9 cellular contexts compared by ENCODE assay signal in genomic region chr19:13149173-13149627, GRCh38. TPM values are rescaled to one million over a fixed set of nuclear protein-coding genes. Genes with fewer than 3 reads are reported as not detected.
DNase-seq lines count a peak whose midpoint lies in the region; ATAC-seq, FAIRE-seq and TF ChIP-seq lines count a peak whose summit lies in the region.
"Not testable (repeated sequence)": the region's sequence is repeated elsewhere in the genome, so short reads cannot be mapped to it uniquely, and the experiment has no call there.
"Had no signal": no experiment of that assay in that cellular context is flagged by ENCODE, and none has a peak within 500 bp of the region (broad histone marks: within the 10 kb centered on the region; RNA-seq: fewer than 3 reads in every experiment).

No MANE protein-coding gene starts in this region.

- H3K4me3 ChIP-seq in BJ (ENCODE audit: low read depth, low read length) (peak overlapping the region; percentile 88), HUES6 (ENCODE audit: low read depth, low read length) (peak overlapping the region; percentile 92), SK-N-MC (peak overlapping the region; percentile 91), keratinocyte (ENCODE audit: control insufficient read depth in 2 of 3, extremely low read depth in 1 of 3, insufficient read depth in 2 of 3, low read depth in 1 of 3, low read length in 3 of 3) (peak overlapping the region; percentile 62 to 99 (median 99)), stomach (peak overlapping the region; percentile 85 to 92 (median 88))

- H3K27ac Mint-ChIP-seq in activated naive CD8-positive, alpha-beta T cell treated with anti-CD3 and anti-CD28 coated beads, Interleukin-2, amount 50 U/mL, for 24 hours: peak overlapping the region; percentile 75
- peak overlapping the region; percentile 36 for H3K27ac Mint-ChIP-seq in endothelial cell (ENCODE audit: unreplicated experiment)
- not testable (repeated sequence) for H3K27ac Mint-ChIP-seq in neural crest cell (ENCODE audit: unreplicated experiment)

- H3K27me3 Mint-ChIP-seq in activated naive CD8-positive, alpha-beta T cell treated with anti-CD3 and anti-CD28 coated beads, Interleukin-2, amount 50 U/mL, for 24 hours; neural crest cell (ENCODE audit: low read depth): not testable (repeated sequence)
- peaks cover 20% of the 10 kb centered on the region for H3K27me3 Mint-ChIP-seq in endothelial cell (ENCODE audit: unreplicated experiment)

- dilution Hi-C loops in keratinocyte (cut with MboI; ENCODE audit: extremely low pct_ligation_motif_present, low sequenced_read_pairs): not testable (repeated sequence)

- TF ChIP-seq CTCF in BJ (IDR thresholded peaks at IDR 0.05; ENCODE audit: insufficient read depth, low read depth, low read length); endothelial cell (IDR thresholded peaks at IDR 0.05; ENCODE audit: unreplicated experiment); keratinocyte (optimal IDR thresholded peaks at IDR 0.05 in 1 of 3, IDR thresholded peaks at IDR 0.05 in 1 of 3, conservative IDR thresholded peaks at IDR 0.05 in 1 of 3; ENCODE audit: extremely low read depth in 1 of 3, insufficient read depth in 2 of 3, low read length in 3 of 3); neural crest cell (conservative IDR thresholded peaks at IDR 0.05); stomach (IDR thresholded peaks at IDR 0.05): not testable (repeated sequence)

- not testable (repeated sequence) for ATAC-seq in activated naive CD8-positive, alpha-beta T cell treated with anti-CD3 and anti-CD28 coated beads, Interleukin-2, amount 50 U/mL, for 24 hours

- H4K20me1 ChIP-seq in keratinocyte (ENCODE audit: control insufficient read depth, extremely low read depth, insufficient read depth, low read length): not testable (repeated sequence)

- peak overlapping the region; percentile 99 for H3K9ac ChIP-seq in HUES6 (ENCODE audit: low read length)
- H3K9ac ChIP-seq in SK-N-MC (ENCODE audit: insufficient read length): peak overlapping the region; percentile 98
- H3K9ac ChIP-seq in keratinocyte (ENCODE audit: control insufficient read depth, extremely low read depth, insufficient read depth, low read length): peak overlapping the region; percentile 98

- intact Hi-C loops in stomach (cut with DNase I; ENCODE audit: low total_unique reads): not testable (repeated sequence)

- TF ChIP-seq POLR2A in stomach (IDR thresholded peaks at IDR 0.05): not testable (repeated sequence)

- DNase-seq in BJ (ENCODE audit: low read depth); SK-N-MC (ENCODE audit: low read depth, low spot score); activated naive CD8-positive, alpha-beta T cell treated with anti-CD3 and anti-CD28 coated beads, Interleukin-2, amount 50 U/mL, for 24 hours; endothelial cell (ENCODE audit: low spot score); keratinocyte (ENCODE audit: low read depth, low spot score); neural crest cell (ENCODE audit: low read depth, low spot score); stomach: not testable (repeated sequence)

- TF ChIP-seq EP300 in stomach (IDR thresholded peaks at IDR 0.05): not testable (repeated sequence)

- CTCF ChIA-PET in BJ (lab: Yijun Ruan, JAX): interaction anchor here (0.6 to 2.5 kb wide), 7 partner anchors 29 to 184 kb away, joined by 3 to 10 read pairs (median 5); partner anchors contain the start of gene NACC1

- peak overlapping the region; percentile 76 for H2AFZ ChIP-seq in keratinocyte (ENCODE audit: control insufficient read depth, low read length)

- peaks cover 17% of the 10 kb centered on the region for H3K36me3 Mint-ChIP-seq in activated naive CD8-positive, alpha-beta T cell treated with anti-CD3 and anti-CD28 coated beads, Interleukin-2, amount 50 U/mL, for 24 hours (ENCODE audit: low read depth)
- peaks cover 18% of the 10 kb centered on the region for H3K36me3 Mint-ChIP-seq in endothelial cell (ENCODE audit: low read depth, unreplicated experiment)
- H3K36me3 Mint-ChIP-seq in neural crest cell (ENCODE audit: low read depth): not testable (repeated sequence)

- H3K79me2 ChIP-seq in keratinocyte (ENCODE audit: control insufficient read depth, insufficient read depth, low read length): peaks cover 44% of the 10 kb centered on the region

- H3K27ac ChIP-seq in HUES6 (ENCODE audit: low read depth, low read length); SK-N-MC: not testable (repeated sequence)
- H3K27ac ChIP-seq in keratinocyte (ENCODE audit: control insufficient read depth, insufficient read depth, low read length) (peak overlapping the region; percentile 97), stomach (peak overlapping the region; percentile 93 to 99 (median 99))

- 15 to 25% (median 20%) methylated on average over 16 to 17 of the region's 17 CpGs for WGBS in stomach, 5 donors

- H3K9me3 ChIP-seq in HUES6 (ENCODE audit: control insufficient read depth, insufficient read depth, low read depth, low read length); SK-N-MC (ENCODE audit: low read depth, low read length); keratinocyte (ENCODE audit: control insufficient read depth, low read depth, low read length); stomach: not testable (repeated sequence)

- POLR2A ChIA-PET in BJ (lab: Charles Lee): not testable (repeated sequence)

- not testable (repeated sequence) for H3K27me3 ChIP-seq in BJ (ENCODE audit: control insufficient read depth, insufficient read depth, low read length); HUES6 (ENCODE audit: control insufficient read depth, insufficient read depth, low read length); keratinocyte (ENCODE audit: control insufficient read depth, extremely low read depth, insufficient read depth, low read length); stomach

- not testable (repeated sequence) for H3K9me3 Mint-ChIP-seq in activated naive CD8-positive, alpha-beta T cell treated with anti-CD3 and anti-CD28 coated beads, Interleukin-2, amount 50 U/mL, for 24 hours; endothelial cell (ENCODE audit: unreplicated experiment); neural crest cell

- H3K4me3 Mint-ChIP-seq in activated naive CD8-positive, alpha-beta T cell treated with anti-CD3 and anti-CD28 coated beads, Interleukin-2, amount 50 U/mL, for 24 hours: peak overlapping the region; percentile 94
- H3K4me3 Mint-ChIP-seq in endothelial cell (ENCODE audit: unreplicated experiment) (peak overlapping the region; percentile 83), neural crest cell (peak overlapping the region; percentile 86)

- peak overlapping the region; percentile 85 for H3K4me2 ChIP-seq in keratinocyte (ENCODE audit: control insufficient read depth, extremely low read depth, insufficient read depth, low read depth, low read length)

- H3K4me1 ChIP-seq in HUES6 (ENCODE audit: control insufficient read depth, insufficient read depth, low read length); keratinocyte (ENCODE audit: control insufficient read depth, extremely low read depth, insufficient read depth, low read length): not testable (repeated sequence)
- peaks cover 8 to 40% (median 24%) of the 10 kb centered on the region in 4 donors for H3K4me1 ChIP-seq in stomach

- not testable (repeated sequence) for FAIRE-seq in keratinocyte (lab: Jason Lieb, UNC)

- H3K36me3 ChIP-seq in BJ (ENCODE audit: control insufficient read depth, insufficient read depth, low read length) (peaks cover 15% of the 10 kb centered on the region), HUES6 (ENCODE audit: control insufficient read depth, insufficient read depth, low read length) (peaks cover 20% of the 10 kb centered on the region), keratinocyte (ENCODE audit: control insufficient read depth in 2 of 2, extremely low read depth in 1 of 2, insufficient read depth in 2 of 2, low read length in 2 of 2) (peaks cover 6 to 18% of the 10 kb centered on the region in 2 experiments), stomach (peaks cover 9 to 24% (median 18%) of the 10 kb centered on the region in 4 donors)
- not testable (repeated sequence) for H3K36me3 ChIP-seq in SK-N-MC (ENCODE audit: insufficient read depth, low read length)

- peaks cover 25% of the 10 kb centered on the region for H3K4me1 Mint-ChIP-seq in activated naive CD8-positive, alpha-beta T cell treated with anti-CD3 and anti-CD28 coated beads, Interleukin-2, amount 50 U/mL, for 24 hours
- H3K4me1 Mint-ChIP-seq in endothelial cell (ENCODE audit: unreplicated experiment) (peaks cover 27% of the 10 kb centered on the region), neural crest cell (peaks cover 41% of the 10 kb centered on the region)

- H3K9me1 ChIP-seq in keratinocyte (ENCODE audit: control insufficient read depth, extremely low read depth, insufficient read depth, low read length): not testable (repeated sequence)

RNA-seq across cellular contexts. Expression of gene STX10, which starts 1.0 kb away (rescaled TPM):
- polyA plus RNA-seq in BJ (2011; rRNA removed) (56.8 and 73.1 TPM in 2 replicates), keratinocyte (61.3 to 77.7 TPM (median 65.2 TPM) in 3 replicates), stomach (100 to 1,000 TPM in 1 of 3 donors, 10 to 100 TPM in 2; 74.8 to 114 (median 94.7) TPM)
- polyA minus RNA-seq in BJ (2011; rRNA and poly(A)+ RNA removed): 50.4 and 54.7 TPM in 2 replicates
- total RNA-seq in endothelial cell (ENCODE audit: unreplicated experiment) (31.8 TPM), neural crest cell (60.6 and 60.7 TPM in 2 replicates), stomach (100 to 1,000 TPM in 3 of 5 donors, 10 to 100 TPM in 2; 20.4 to 942 (median 117) TPM)
- polyA plus RNA-seq in keratinocyte (2011; ENCODE audit: low read depth): 38.2 TPM
- polyA plus RNA-seq in keratinocyte (2011; cell fraction: cytosol; rRNA removed): 35.8 and 63.9 TPM in 2 replicates
- polyA plus RNA-seq in keratinocyte (2011; cell fraction: nucleus; rRNA removed): 66.9 and 67.6 TPM in 2 replicates
- polyA plus RNA-seq in keratinocyte (2012; ENCODE audit: low replicate concordance): 45.3 and 69.9 TPM in 2 replicates
- 38.6 to 91.6 TPM (median 43.4 TPM) in 3 replicates for polyA minus RNA-seq in keratinocyte
- polyA minus RNA-seq in keratinocyte (2011; cell fraction: cytosol; rRNA and poly(A)+ RNA removed): 59.3 TPM
- 11.0 and 11.1 TPM in 2 replicates for polyA minus RNA-seq in keratinocyte (2011; cell fraction: nucleus; rRNA and poly(A)+ RNA removed)

RNA-seq across cellular contexts. Expression of gene IER2, which starts 1.0 kb away (rescaled TPM):
- polyA plus RNA-seq in BJ (2011; rRNA removed) (9.1 and 18.2 TPM in 2 replicates), keratinocyte (9.9 to 38.9 TPM (median 14.4 TPM) in 3 replicates), stomach (10 to 100 TPM; 64.3 to 87.2 (median 64.6) TPM)
- 4.2 and 7.4 TPM in 2 replicates for polyA minus RNA-seq in BJ (2011; rRNA and poly(A)+ RNA removed)
- total RNA-seq in endothelial cell (ENCODE audit: unreplicated experiment) (115 TPM), neural crest cell (72.5 and 80.3 TPM in 2 replicates), stomach (100 to 1,000 TPM in 3 of 5 donors, 10 to 100 TPM in 2; 32.3 to 421 (median 150) TPM)
- 21.2 TPM for polyA plus RNA-seq in keratinocyte (2011; ENCODE audit: low read depth)
- polyA plus RNA-seq in keratinocyte (2011; cell fraction: cytosol; rRNA removed): 9.0 and 19.0 TPM in 2 replicates
- 48.0 and 55.4 TPM in 2 replicates for polyA plus RNA-seq in keratinocyte (2011; cell fraction: nucleus; rRNA removed)
- 46.3 and 109 TPM in 2 replicates for polyA plus RNA-seq in keratinocyte (2012; ENCODE audit: low replicate concordance)
- polyA minus RNA-seq in keratinocyte: 2.8 to 14.6 TPM (median 2.9 TPM) in 3 replicates
- 14.6 TPM for polyA minus RNA-seq in keratinocyte (2011; cell fraction: cytosol; rRNA and poly(A)+ RNA removed)
- polyA minus RNA-seq in keratinocyte (2011; cell fraction: nucleus; rRNA and poly(A)+ RNA removed): 14.2 and 16.2 TPM in 2 replicates

RNA-seq across cellular contexts. Expression of gene NACC1, which starts 31.1 kb away (rescaled TPM):
- polyA plus RNA-seq in BJ (2011; rRNA removed) (46.8 and 98.7 TPM in 2 replicates), keratinocyte (32.9 to 63.2 TPM (median 56.4 TPM) in 3 replicates), stomach (10 to 100 TPM in 1 of 3 donors, 1 to 10 TPM in 2; 6.9 to 26.2 (median 9.5) TPM)
- polyA minus RNA-seq in BJ (2011; rRNA and poly(A)+ RNA removed): 65.7 and 80.7 TPM in 2 replicates
- total RNA-seq in endothelial cell (ENCODE audit: unreplicated experiment) (112 TPM), neural crest cell (88.3 and 99.4 TPM in 2 replicates), stomach (100 to 1,000 TPM in 1 of 5 donors, 10 to 100 TPM in 4; 10.1 to 122 (median 26.3) TPM)
- 7.8 TPM for polyA plus RNA-seq in keratinocyte (2011; ENCODE audit: low read depth)
- 65.8 and 136 TPM in 2 replicates for polyA plus RNA-seq in keratinocyte (2011; cell fraction: cytosol; rRNA removed)
- 67.5 and 126 TPM in 2 replicates for polyA plus RNA-seq in keratinocyte (2011; cell fraction: nucleus; rRNA removed)
- polyA plus RNA-seq in keratinocyte (2012; ENCODE audit: low replicate concordance): 19.0 and 54.1 TPM in 2 replicates
- polyA minus RNA-seq in keratinocyte: 57.3 to 123 TPM (median 88.9 TPM) in 3 replicates
- 190 TPM for polyA minus RNA-seq in keratinocyte (2011; cell fraction: cytosol; rRNA and poly(A)+ RNA removed)
- polyA minus RNA-seq in keratinocyte (2011; cell fraction: nucleus; rRNA and poly(A)+ RNA removed): 58.6 and 62.1 TPM in 2 replicates

RNA-seq across cellular contexts. Expression of gene TRMT1, which starts 32.7 kb away (rescaled TPM):
- polyA plus RNA-seq in BJ (2011; rRNA removed) (15.9 and 30.8 TPM in 2 replicates), keratinocyte (30.9 to 44.6 TPM (median 34.5 TPM) in 3 replicates), stomach (10 to 100 TPM; 64.7 to 88.2 (median 77.9) TPM)
- 20.2 and 36.8 TPM in 2 replicates for polyA minus RNA-seq in BJ (2011; rRNA and poly(A)+ RNA removed)
- total RNA-seq in endothelial cell (ENCODE audit: unreplicated experiment) (54.2 TPM), neural crest cell (57.1 and 58.2 TPM in 2 replicates), stomach (100 to 1,000 TPM in 1 of 5 donors, 10 to 100 TPM in 4; 29.6 to 373 (median 36.5) TPM)
- 64.5 TPM for polyA plus RNA-seq in keratinocyte (2011; ENCODE audit: low read depth)
- 18.8 and 28.3 TPM in 2 replicates for polyA plus RNA-seq in keratinocyte (2011; cell fraction: cytosol; rRNA removed)
- 196 and 219 TPM in 2 replicates for polyA plus RNA-seq in keratinocyte (2011; cell fraction: nucleus; rRNA removed)
- 32.8 and 38.3 TPM in 2 replicates for polyA plus RNA-seq in keratinocyte (2012; ENCODE audit: low replicate concordance)
- 35.2 to 56.0 TPM (median 36.5 TPM) in 3 replicates for polyA minus RNA-seq in keratinocyte
- polyA minus RNA-seq in keratinocyte (2011; cell fraction: cytosol; rRNA and poly(A)+ RNA removed): 49.7 TPM
- 33.5 and 41.8 TPM in 2 replicates for polyA minus RNA-seq in keratinocyte (2011; cell fraction: nucleus; rRNA and poly(A)+ RNA removed)

RNA-seq across cellular contexts. Expression of gene LYL1, which starts 46.5 kb away (rescaled TPM):
- 0.29 and 0.34 TPM in 2 replicates for polyA plus RNA-seq in BJ (2011; rRNA removed)
- 0.28 and 0.31 TPM in 2 replicates for polyA minus RNA-seq in BJ (2011; rRNA and poly(A)+ RNA removed)
- total RNA-seq in endothelial cell (ENCODE audit: unreplicated experiment): 68.6 TPM
- 0.07 to 0.26 TPM (median 0.13 TPM) in 3 replicates for polyA plus RNA-seq in keratinocyte
- 0.35 TPM for polyA plus RNA-seq in keratinocyte (2011; ENCODE audit: low read depth)
- polyA plus RNA-seq in keratinocyte (2011; cell fraction: cytosol; rRNA removed): 0.08 and 0.09 TPM in 2 replicates
- 0.08 and 0.19 TPM in 2 replicates for polyA plus RNA-seq in keratinocyte (2011; cell fraction: nucleus; rRNA removed)
- polyA plus RNA-seq in keratinocyte (2012; ENCODE audit: low replicate concordance): 0.10 and 0.50 TPM in 2 replicates
- 0.20 TPM in 1 of 3 replicates, not detected in the others for polyA minus RNA-seq in keratinocyte
- polyA minus RNA-seq in keratinocyte (2011; cell fraction: cytosol; rRNA and poly(A)+ RNA removed): not detected
- not detected in 2 replicates for polyA minus RNA-seq in keratinocyte (2011; cell fraction: nucleus; rRNA and poly(A)+ RNA removed)
- total RNA-seq in neural crest cell: 0.30 and 0.45 TPM in 2 replicates
- total RNA-seq in stomach: 10 to 100 TPM in 2 of 5 donors, 1 to 10 TPM in 2, not detected in 1; 1.3 to 19.3 (median 7.6) TPM
- 1 to 10 TPM; 4.1 to 5.5 (median 5.0) TPM for polyA plus RNA-seq in stomach
- total RNA-seq: HT1080 had no signal
